Comparison of ENCODE assay signal across 8 cellular contexts in genomic region chr2:61854435-61855177, GRCh38. TPM values are rescaled to one million over a fixed set of nuclear protein-coding genes. Genes with fewer than 3 reads are reported as not detected.
A peak's percentile ranks its signal among the peaks of the same experiment; 100 is the strongest.
DNase-seq lines count a peak whose midpoint lies in the region; ATAC-seq and TF ChIP-seq lines count a peak whose summit lies in the region.

No MANE protein-coding gene starts in this region.

- H3K36me3 ChIP-seq in Panc1 (ENCODE audit: control insufficient read depth, insufficient read depth, low read length), result no peaks in the 10 kb centered on the region

- H3K27ac ChIP-seq in Panc1 (ENCODE audit: low read length), result peak overlapping the region; percentile 93

- no peaks in the 10 kb centered on the region for H3K9me3 ChIP-seq in Panc1 (ENCODE audit: control insufficient read depth, insufficient read depth, low read depth, low read length)

- no peak for TF ChIP-seq CTCF in Panc1 (IDR thresholded peaks at IDR 0.05)

- DNase-seq in DMS79 treated with DMSO at 0.1 percent for 48 hours (lab: John Stamatoyannopoulos, UW), result peak; percentile 97
- DNase-seq in KG1 (lab: John Stamatoyannopoulos, UW), result peak; percentile 57
- peak; percentile 96 for DNase-seq in Panc1 (ENCODE audit: low read depth, low spot score)
- DNase-seq in activated T-cell treated with anti-CD3 and anti-CD28 coated beads, Interleukin-2, amount 50 U/mL, for 72 hours, result peak; percentile 88 to 94
- DNase-seq in fibroblast of gingiva (ENCODE audit: low read depth), result peak; percentile 94
- DNase-seq in naive B cell, result peak; percentile 92
- peak; percentile 68 to 92 for DNase-seq in stimulated activated effector memory CD8-positive, alpha-beta T cell treated with anti-CD3 and anti-CD28 coated beads, Interleukin-12 subunit alpha, Interleukin-12 subunit beta, amount 100 ng/mL, for 72 hours (ENCODE audit: low spot score in 2 of 2)

- POLR2A ChIA-PET in Panc1 (lab: Charles Lee), result no interaction called here

- intact Hi-C loops in Panc1 (cut with micrococcal nuclease; ENCODE audit: unreplicated experiment), result no loop called here

- no peaks in the 10 kb centered on the region for H3K27me3 ChIP-seq in Panc1 (ENCODE audit: control insufficient read depth, insufficient read depth, low read length)

- no peaks in the 10 kb centered on the region for H3K9me3 Mint-ChIP-seq in activated T-cell treated with anti-CD3 and anti-CD28 coated beads, Interleukin-2, amount 50 U/mL, for 72 hours
- H3K9me3 Mint-ChIP-seq in naive B cell, result no peaks in the 10 kb centered on the region
- H3K9me3 Mint-ChIP-seq in stimulated activated effector memory CD8-positive, alpha-beta T cell treated with anti-CD3 and anti-CD28 coated beads, Interleukin-12 subunit alpha, Interleukin-12 subunit beta, amount 100 ng/mL, for 72 hours, result no peaks in the 10 kb centered on the region

- in situ Hi-C loops in Panc1 (cut with HindIII; ENCODE audit: low pct_unique_long_range_greater_than_20kb, low sequenced_read_pairs), result no loop called here

- peak overlapping the region; percentile 94 to 99 for H3K4me3 Mint-ChIP-seq in activated T-cell treated with anti-CD3 and anti-CD28 coated beads, Interleukin-2, amount 50 U/mL, for 72 hours
- H3K4me3 Mint-ChIP-seq in naive B cell, result peak overlapping the region; percentile 94 to 100 (median 98)
- H3K4me3 Mint-ChIP-seq in stimulated activated effector memory CD8-positive, alpha-beta T cell treated with anti-CD3 and anti-CD28 coated beads, Interleukin-12 subunit alpha, Interleukin-12 subunit beta, amount 100 ng/mL, for 72 hours, result peak overlapping the region; percentile 90

- BruUV-seq in Panc1 (replicated peaks; lab: Mats Ljungman, UMichigan), result no TSS peak

- ATAC-seq in GM21737 (IDR thresholded peaks at IDR 0.05; ENCODE audit: unreplicated experiment), result peak; percentile 86
- peak; percentile 93 for ATAC-seq in Panc1
- peak; percentile 89 to 90 for ATAC-seq in activated T-cell treated with anti-CD3 and anti-CD28 coated beads, Interleukin-2, amount 50 U/mL, for 72 hours (replicated peaks in 1 of 2)
- peak; percentile 89 for ATAC-seq in naive B cell (ENCODE audit: low read depth in 2 of 2)
- ATAC-seq in stimulated activated effector memory CD8-positive, alpha-beta T cell treated with anti-CD3 and anti-CD28 coated beads, Interleukin-12 subunit alpha, Interleukin-12 subunit beta, amount 100 ng/mL, for 72 hours, result peak; percentile 95

- H3K4me1 ChIP-seq in Panc1 (ENCODE audit: control insufficient read depth, insufficient read depth, low read length), result peaks cover 10% of the 10 kb centered on the region

- peak overlapping the region; percentile 95 to 99 for H3K4me3 ChIP-seq in Panc1 (ENCODE audit: low read depth in 2 of 2, low read length in 2 of 2)

- no peaks in the 10 kb centered on the region for H3K27me3 Mint-ChIP-seq in activated T-cell treated with anti-CD3 and anti-CD28 coated beads, Interleukin-2, amount 50 U/mL, for 72 hours (ENCODE audit: low read depth)
- no peaks in the 10 kb centered on the region for H3K27me3 Mint-ChIP-seq in naive B cell

- H3K4me1 Mint-ChIP-seq in activated T-cell treated with anti-CD3 and anti-CD28 coated beads, Interleukin-2, amount 50 U/mL, for 72 hours (ENCODE audit: low read depth), result peaks cover 33% of the 10 kb centered on the region
- peaks cover 12 to 20% (median 14%) of the 10 kb centered on the region in 3 donors for H3K4me1 Mint-ChIP-seq in naive B cell
- peaks cover 9% of the 10 kb centered on the region for H3K4me1 Mint-ChIP-seq in stimulated activated effector memory CD8-positive, alpha-beta T cell treated with anti-CD3 and anti-CD28 coated beads, Interleukin-12 subunit alpha, Interleukin-12 subunit beta, amount 100 ng/mL, for 72 hours

- no peaks in the 10 kb centered on the region for H3K36me3 Mint-ChIP-seq in activated T-cell treated with anti-CD3 and anti-CD28 coated beads, Interleukin-2, amount 50 U/mL, for 72 hours (ENCODE audit: insufficient read depth in 2 of 2)
- H3K36me3 Mint-ChIP-seq in naive B cell, result no peaks in the 10 kb centered on the region
- H3K36me3 Mint-ChIP-seq in stimulated activated effector memory CD8-positive, alpha-beta T cell treated with anti-CD3 and anti-CD28 coated beads, Interleukin-12 subunit alpha, Interleukin-12 subunit beta, amount 100 ng/mL, for 72 hours, result peaks cover 13% of the 10 kb centered on the region

- peak overlapping the region; percentile 39 for H3K27ac Mint-ChIP-seq in activated T-cell treated with anti-CD3 and anti-CD28 coated beads, Interleukin-2, amount 50 U/mL, for 72 hours
- peak overlapping the region; percentile 74 to 98 (median 90) for H3K27ac Mint-ChIP-seq in naive B cell
- H3K27ac Mint-ChIP-seq in stimulated activated effector memory CD8-positive, alpha-beta T cell treated with anti-CD3 and anti-CD28 coated beads, Interleukin-12 subunit alpha, Interleukin-12 subunit beta, amount 100 ng/mL, for 72 hours, result peak overlapping the region; percentile 95

- CTCF ChIA-PET in Panc1 (lab: Charles Lee), result no interaction called here

RNA-seq across cellular contexts. Expression of gene FAM161A, which starts 0.7 kb away (rescaled TPM):
- 10.1 TPM for total RNA-seq in Panc1 (2021; ENCODE audit: unreplicated experiment)
- 4.5 TPM for polyA plus RNA-seq in Panc1 (2012; ENCODE audit: insufficient read length)
- total RNA-seq in activated T-cell treated with anti-CD3 and anti-CD28 coated beads, Interleukin-2, amount 50 U/mL, for 72 hours, result 1 to 10 TPM; 6.9 to 9.1 TPM
- polyA plus RNA-seq in naive B cell (ENCODE audit: low read depth in 6 of 6), result 1 to 10 TPM in 5 of 6 donors, under 1 TPM in 1; 0.95 to 1.9 (median 1.7) TPM

RNA-seq across cellular contexts. Expression of gene CCT4, which starts 33.9 kb away (rescaled TPM):
- total RNA-seq in Panc1 (2021; ENCODE audit: unreplicated experiment), result 239 TPM
- polyA plus RNA-seq in Panc1 (2012; ENCODE audit: insufficient read length), result 141 TPM
- total RNA-seq in activated T-cell treated with anti-CD3 and anti-CD28 coated beads, Interleukin-2, amount 50 U/mL, for 72 hours, result 100 to 1,000 TPM; 251 to 300 TPM
- 100 to 1,000 TPM in 5 of 6 donors, 10 to 100 TPM in 1; 89.8 to 142 (median 115) TPM for polyA plus RNA-seq in naive B cell (ENCODE audit: low read depth in 6 of 6)

RNA-seq across cellular contexts. Expression of gene COMMD1, which starts 50.9 kb away (rescaled TPM):
- total RNA-seq in Panc1 (2021; ENCODE audit: unreplicated experiment), result 40.3 TPM
- 65.0 TPM for polyA plus RNA-seq in Panc1 (2012; ENCODE audit: insufficient read length)
- 10 to 100 TPM; 34.3 to 34.7 TPM for total RNA-seq in activated T-cell treated with anti-CD3 and anti-CD28 coated beads, Interleukin-2, amount 50 U/mL, for 72 hours
- polyA plus RNA-seq in naive B cell (ENCODE audit: low read depth in 6 of 6), result 10 to 100 TPM; 49.3 to 66.0 (median 59.3) TPM

Comparison
In these comparisons a context has a peak if more than half of its experiments do, and no peak if none do; other contexts are left out.
1. Peak in every context shown above with its lines: DNase-seq, ATAC-seq, H3K4me3 ChIP-seq and H3K27ac ChIP-seq.
2. H3K27ac Mint-ChIP-seq: peak in every context shown above with its lines; median percentile 95 in stimulated activated effector memory CD8-positive, alpha-beta T cell treated with anti-CD3 and anti-CD28 coated beads, Interleukin-12 subunit alpha, Interleukin-12 subunit beta, amount 100 ng/mL, for 72 hours; 90 in naive B cell; 39 in activated T-cell treated with anti-CD3 and anti-CD28 coated beads, Interleukin-2, amount 50 U/mL, for 72 hours.